Comparison of ENCODE assay signal across 2 cellular contexts in the genomic region with DNA sequence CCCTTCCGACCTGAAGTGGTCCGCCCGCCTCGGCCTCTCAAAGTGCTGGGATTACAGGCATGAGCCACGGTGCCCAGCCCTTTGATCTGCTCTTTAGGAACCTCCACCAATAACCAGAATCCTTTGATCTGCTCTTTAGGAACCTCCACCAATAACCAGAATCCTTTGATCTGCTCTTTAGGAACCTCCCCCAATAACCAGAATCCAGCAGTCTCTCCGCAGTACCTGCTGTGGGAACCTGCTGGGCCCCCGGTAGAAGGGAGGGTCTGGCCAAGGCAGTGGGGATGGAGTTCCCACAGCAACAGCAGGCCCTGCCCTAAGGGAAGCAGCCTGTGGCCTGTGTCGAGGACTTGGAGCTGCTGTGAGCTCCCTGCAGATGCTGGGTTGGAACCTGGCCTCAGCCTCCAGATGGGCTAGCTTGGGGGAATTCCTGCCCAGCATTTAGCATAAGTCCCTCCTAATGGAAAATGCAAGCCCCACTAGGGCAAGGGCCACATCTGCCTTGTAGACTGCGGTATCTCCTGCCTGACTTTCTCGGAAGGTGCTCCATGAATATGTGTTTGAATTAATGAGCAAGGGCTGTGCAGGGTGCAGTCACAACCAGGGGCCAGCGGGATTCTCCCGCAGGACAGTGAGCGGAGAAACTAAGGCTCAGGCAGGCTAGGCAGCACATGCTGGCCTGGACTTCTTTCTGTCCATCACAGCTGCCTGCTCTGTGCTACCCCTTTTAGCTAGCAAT.
TF ChIP-seq lines count a peak whose summit lies in the region.

No MANE protein-coding gene starts in this region.

TF ChIP-seq in HEK293, 187 proteins besides CTCF, POLR2A, EP300 and RAD21:
- TF ChIP-seq, protein P1, sequence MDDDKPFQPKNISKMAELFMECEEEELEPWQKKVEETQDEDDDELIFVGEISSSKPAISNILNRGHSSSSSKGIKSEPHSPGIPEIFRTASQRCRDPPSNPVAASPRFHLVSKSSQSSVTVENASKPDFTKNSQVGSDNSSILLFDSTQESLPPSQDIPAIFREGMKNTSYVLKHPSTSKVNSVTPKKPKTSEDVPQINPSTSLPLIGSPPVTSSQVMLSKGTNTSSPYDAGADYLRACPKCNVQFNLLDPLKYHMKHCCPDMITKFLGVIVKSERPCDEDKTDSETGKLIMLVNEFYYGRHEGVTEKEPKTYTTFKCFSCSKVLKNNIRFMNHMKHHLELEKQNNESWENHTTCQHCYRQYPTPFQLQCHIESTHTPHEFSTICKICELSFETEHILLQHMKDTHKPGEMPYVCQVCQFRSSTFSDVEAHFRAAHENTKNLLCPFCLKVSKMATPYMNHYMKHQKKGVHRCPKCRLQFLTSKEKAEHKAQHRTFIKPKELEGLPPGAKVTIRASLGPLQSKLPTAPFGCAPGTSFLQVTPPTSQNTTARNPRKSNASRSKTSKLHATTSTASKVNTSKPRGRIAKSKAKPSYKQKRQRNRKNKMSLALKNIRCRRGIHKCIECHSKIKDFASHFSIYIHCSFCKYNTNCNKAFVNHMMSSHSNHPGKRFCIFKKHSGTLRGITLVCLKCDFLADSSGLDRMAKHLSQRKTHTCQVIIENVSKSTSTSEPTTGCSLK (tag by site-specific recombination; IDR thresholded peaks at IDR 0.05) = no peak
- TF ChIP-seq ZIC2 (tag by site-specific recombination; IDR thresholded peaks at IDR 0.05) (peak; percentile 99), ZNF433 (tag by site-specific recombination; IDR thresholded peaks at IDR 0.05; ENCODE audit: low read depth) (no peak)
- TF ChIP-seq, protein P2, sequence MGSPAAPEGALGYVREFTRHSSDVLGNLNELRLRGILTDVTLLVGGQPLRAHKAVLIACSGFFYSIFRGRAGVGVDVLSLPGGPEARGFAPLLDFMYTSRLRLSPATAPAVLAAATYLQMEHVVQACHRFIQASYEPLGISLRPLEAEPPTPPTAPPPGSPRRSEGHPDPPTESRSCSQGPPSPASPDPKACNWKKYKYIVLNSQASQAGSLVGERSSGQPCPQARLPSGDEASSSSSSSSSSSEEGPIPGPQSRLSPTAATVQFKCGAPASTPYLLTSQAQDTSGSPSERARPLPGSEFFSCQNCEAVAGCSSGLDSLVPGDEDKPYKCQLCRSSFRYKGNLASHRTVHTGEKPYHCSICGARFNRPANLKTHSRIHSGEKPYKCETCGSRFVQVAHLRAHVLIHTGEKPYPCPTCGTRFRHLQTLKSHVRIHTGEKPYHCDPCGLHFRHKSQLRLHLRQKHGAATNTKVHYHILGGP (tag by site-specific recombination; IDR thresholded peaks at IDR 0.05) = peak; percentile 36; the same call in 1 of the 2 replicates

TF ChIP-seq in H1, 55 proteins besides CTCF, POLR2A, EP300 and RAD21 (continued from another document):
- TF ChIP-seq EGR1 (IDR thresholded peaks at IDR 0.05; ENCODE audit: borderline replicate concordance, low read depth, low read length) = peak; percentile 42; the same call in 1 of the 2 replicates
- TF ChIP-seq SUZ12 (IDR thresholded peaks at IDR 0.05; ENCODE audit: low read length) = peak; percentile 53; the same call in 1 of the 2 replicates
- no peak for TF ChIP-seq SIRT6 (IDR thresholded peaks at IDR 0.05; ENCODE audit: low read length)
- TF ChIP-seq SAP30 (IDR thresholded peaks at IDR 0.05; ENCODE audit: insufficient read depth, insufficient replicate concordance, low read length) = no peak
- peak; percentile 44; the same call in 1 of the 2 replicates for TF ChIP-seq POLR2AphosphoS5 (IDR thresholded peaks at IDR 0.05; ENCODE audit: low read depth, low read length)
- TF ChIP-seq YY1 (IDR thresholded peaks at IDR 0.05; ENCODE audit: low read depth, low read length) = no peak
- no peak for TF ChIP-seq TEAD4 (IDR thresholded peaks at IDR 0.05; ENCODE audit: low read depth, low read length)
- no peak for TF ChIP-seq HDAC6 (IDR thresholded peaks at IDR 0.05; ENCODE audit: low read depth, low read length)
- TF ChIP-seq CTBP2 (IDR thresholded peaks at IDR 0.05; ENCODE audit: borderline replicate concordance, insufficient read depth, insufficient read length, low read length) = peak; percentile 87
- TF ChIP-seq GABPA (IDR thresholded peaks at IDR 0.05; ENCODE audit: borderline replicate concordance, insufficient read depth, low read length) = no peak
- no peak for TF ChIP-seq SP4 (IDR thresholded peaks at IDR 0.05; ENCODE audit: low read length)
- TF ChIP-seq RFX5 (IDR thresholded peaks at IDR 0.05; ENCODE audit: borderline replicate concordance, low read depth, low read length) = no peak
- no peak for TF ChIP-seq SIX5 (IDR thresholded peaks at IDR 0.05; ENCODE audit: low read depth, low read length)
- TF ChIP-seq TAF1 (IDR thresholded peaks at IDR 0.05; ENCODE audit: low read depth, low read length) = no peak
